In the genomic region with DNA sequence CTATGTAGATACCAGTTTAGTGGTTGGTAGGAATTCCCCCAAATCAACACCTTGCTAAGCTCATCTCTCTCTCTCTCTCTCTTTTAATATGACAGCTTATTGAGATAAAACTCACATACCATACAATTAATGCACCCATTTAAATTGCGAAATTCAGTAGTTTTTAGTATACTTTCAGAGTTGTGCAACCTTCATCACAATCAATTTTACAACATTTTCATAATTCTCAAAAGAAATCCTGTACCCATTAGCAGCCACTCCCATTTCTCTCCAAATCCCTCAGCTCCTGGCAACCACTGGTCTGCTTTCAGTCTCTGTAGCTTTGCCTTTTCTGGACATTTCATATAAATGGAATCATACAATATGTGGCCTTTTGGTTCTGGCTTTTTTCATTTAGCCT, we compare ENCODE assay signal across 1 cellular context.
TF ChIP-seq lines count a peak whose summit lies in the region.

No MANE protein-coding gene starts in this region.

TF ChIP-seq in IMR-90, 13 proteins besides CTCF, POLR2A, EP300 and RAD21:
- no peak for TF ChIP-seq BHLHE40 (IDR thresholded peaks at IDR 0.05; ENCODE audit: low read depth, low read length)
- TF ChIP-seq CEBPB (IDR thresholded peaks at IDR 0.05; ENCODE audit: low read depth, low read length) = peak; percentile 63
